Comparison of ENCODE assay signal across 9 cellular contexts in genomic region chr17:17414316-17414937, GRCh38.
DNase-seq lines count a peak whose midpoint lies in the region; ATAC-seq and TF ChIP-seq lines count a peak whose summit lies in the region.
"Had no signal": no experiment of that assay in that cellular context is flagged by ENCODE, and none has a peak within 500 bp of the region (broad histone marks: within the 10 kb centered on the region; RNA-seq: fewer than 3 reads in every experiment).

No MANE protein-coding gene starts in this region.

- peak overlapping the region; percentile 2 for H3K27ac ChIP-seq in right cardiac atrium (ENCODE audit: low read length)
- peak overlapping the region; percentile 91 for H3K27ac ChIP-seq in suprapubic skin

- H3K27me3 ChIP-seq in right cardiac atrium (ENCODE audit: control insufficient read depth, insufficient read depth) (no peaks in the 10 kb centered on the region), suprapubic skin (no peaks in the 10 kb centered on the region)

- TF ChIP-seq CTCF in astrocyte of the spinal cord (IDR thresholded peaks at IDR 0.05; ENCODE audit: low read depth, low read length) = no peak
- TF ChIP-seq CTCF in suprapubic skin (IDR thresholded peaks at IDR 0.05) = no peak

- no peaks in the 10 kb centered on the region for H3K36me3 ChIP-seq in suprapubic skin

- no peak for TF ChIP-seq EP300 in suprapubic skin (IDR thresholded peaks at IDR 0.05)

- peak; percentile 29 to 49 for ATAC-seq in right cardiac atrium
- ATAC-seq in HG02938 (IDR thresholded peaks at IDR 0.05; ENCODE audit: unreplicated experiment) = no peak

- H3K4me3 ChIP-seq in astrocyte of the spinal cord (ENCODE audit: low read depth, low read length) (peak overlapping the region; percentile 27), right cardiac atrium (ENCODE audit: low read length) (no peak overlapping the region), suprapubic skin (peak overlapping the region; percentile 32)

- DNase-seq in HCEC 1CT (peak; percentile 53), astrocyte of the spinal cord (ENCODE audit: low read depth, low spot score) (peak; percentile 78), right cardiac atrium (peak in 2 of 3 donors; percentile 43 to 77), suprapubic skin (ENCODE audit: low spot score in 2 of 2) (peak in 1 of 2 donors; percentile 86), NCI-H1417 (lab: John Stamatoyannopoulos, UW) (no peak), GF-D8 (lab: John Stamatoyannopoulos, UW) (no peak)
- DNase-seq in activated naive CD4-positive, alpha-beta T cell (lab: John Stamatoyannopoulos, UW) = no peak
- DNase-seq: Karpas-422 had no signal

- no peak for TF ChIP-seq POLR2A in suprapubic skin (IDR thresholded peaks at IDR 0.05)

- in situ Hi-C loops in astrocyte of the spinal cord (cut with HindIII; ENCODE audit: low sequenced_read_pairs) = no loop called here

- intact Hi-C loops in right cardiac atrium (cut with DNase I) = no loop called here

- 43% methylated on average over 15 of the region's 15 CpGs for WGBS in right cardiac atrium
- WGBS in suprapubic skin = 25% methylated on average over 15 of the region's 15 CpGs

- H3K4me1 ChIP-seq in right cardiac atrium (ENCODE audit: control insufficient read depth, insufficient read depth, low read length) (peaks cover 5% of the 10 kb centered on the region), suprapubic skin (peaks cover 52% of the 10 kb centered on the region)

- H3K9me3 ChIP-seq in right cardiac atrium (ENCODE audit: control insufficient read depth, low read length) (no peaks in the 10 kb centered on the region), suprapubic skin (no peaks in the 10 kb centered on the region)

Comparison
In these comparisons a context has a peak if more than half of its experiments do, and no peak if none do; other contexts are left out.
1. DNase-seq: peak in HCEC 1CT (single experiment), astrocyte of the spinal cord (single experiment) and right cardiac atrium (2 of 3); none in NCI-H1417 (0 of 3), activated naive CD4-positive, alpha-beta T cell (0 of 4) and GF-D8 (single experiment).